ENCODE assay signal across 15 cellular contexts in the genomic region with DNA sequence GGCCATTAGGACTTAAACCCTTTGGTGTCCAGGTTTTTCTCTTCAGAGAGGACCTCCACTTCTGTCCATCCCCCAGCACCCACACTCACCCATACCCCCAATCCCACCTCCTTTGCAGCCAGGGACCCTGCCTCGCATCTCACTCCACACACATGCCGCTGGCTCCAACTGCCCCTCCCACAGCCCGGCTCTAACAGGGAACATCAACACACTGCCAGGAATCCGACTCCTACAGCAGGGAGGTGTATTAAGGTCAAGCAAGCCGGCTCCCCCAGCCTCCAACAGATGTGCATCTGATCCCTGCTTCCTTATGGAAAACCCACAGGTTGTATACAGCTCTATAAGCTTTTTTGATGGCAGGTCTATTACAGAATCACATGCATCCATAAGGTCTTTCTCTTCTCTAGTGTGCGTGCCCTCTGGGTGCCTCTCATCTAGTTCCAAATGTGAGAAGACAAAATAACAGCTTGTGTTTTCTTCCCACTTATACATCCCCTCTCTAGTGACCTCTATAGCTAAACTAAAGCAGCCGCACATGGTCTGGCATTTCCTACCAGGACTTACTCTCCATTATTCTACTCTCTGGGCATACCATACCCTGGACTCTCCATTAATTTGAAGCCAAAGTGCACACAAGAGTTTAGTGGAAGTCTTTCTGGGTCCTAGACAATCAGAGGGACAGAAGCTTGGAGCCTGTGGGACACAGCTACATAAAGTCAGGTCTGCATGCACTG. TPM values are rescaled to one million over a fixed set of nuclear protein-coding genes. Genes with fewer than 3 reads are reported as not detected.
DNase-seq lines count a peak whose midpoint lies in the region; ATAC-seq, FAIRE-seq and TF ChIP-seq lines count a peak whose summit lies in the region.
"Had no signal": no experiment of that assay in that cellular context is flagged by ENCODE, and none has a peak within 500 bp of the region (broad histone marks: within the 10 kb centered on the region; RNA-seq: fewer than 3 reads in every experiment).

No MANE protein-coding gene starts in this region.

- ATAC-seq in A549, result peak; percentile 47 to 52; a peak in 3 of 6 replicates
- no peak for ATAC-seq in naive thymus-derived CD8-positive, alpha-beta T cell
- no peak for ATAC-seq in GM18870 (IDR thresholded peaks at IDR 0.05; ENCODE audit: unreplicated experiment)
- no peak for ATAC-seq in GM19023 (IDR thresholded peaks at IDR 0.05; ENCODE audit: unreplicated experiment)

- intact Hi-C loops in Calu3 (cut with micrococcal nuclease; ENCODE audit: unreplicated experiment), result no loop called here

- H3K36me3 Mint-ChIP-seq in IgD-negative memory B cell, result peaks cover 4% of the 10 kb centered on the region
- H3K36me3 Mint-ChIP-seq in astrocyte (ENCODE audit: low read depth, unreplicated experiment), result peaks cover 23% of the 10 kb centered on the region
- peaks cover 0 to 21% (median 2%) of the 10 kb centered on the region in 3 donors for H3K36me3 Mint-ChIP-seq in naive thymus-derived CD8-positive, alpha-beta T cell
- peaks cover 11% of the 10 kb centered on the region for H3K36me3 Mint-ChIP-seq in Calu3 (ENCODE audit: insufficient read depth, unreplicated experiment)

- H3K4me2 ChIP-seq in A549 (no peak overlapping the region), astrocyte (ENCODE audit: low read length) (no peak overlapping the region)

- no TSS peak for BruUV-seq in Calu3 (replicated peaks; lab: Mats Ljungman, UMichigan)

- H3K79me2 ChIP-seq in astrocyte (ENCODE audit: insufficient read depth, low read length), result no peaks in the 10 kb centered on the region

- WGBS in A549 (ENCODE audit: missing lambda C conversion rate), result 91% methylated on average over 7 of the region's 7 CpGs

- H3K4me1 Mint-ChIP-seq in IgD-negative memory B cell (peaks cover 72 to 88% (median 79%) of the 10 kb centered on the region in 3 donors), astrocyte (ENCODE audit: low read depth, unreplicated experiment) (peaks cover 55% of the 10 kb centered on the region), Calu3 (ENCODE audit: low read depth, unreplicated experiment) (peaks cover 43% of the 10 kb centered on the region)
- H3K4me1 Mint-ChIP-seq in naive thymus-derived CD8-positive, alpha-beta T cell, result peaks cover 48 to 89% (median 82%) of the 10 kb centered on the region in 4 donors

- no peak for TF ChIP-seq EP300 in A549 (IDR thresholded peaks at IDR 0.05)

- no peak overlapping the region for H3K9ac ChIP-seq in astrocyte (ENCODE audit: low read length)

- H3K4me1 ChIP-seq in A549, result peaks cover 8% of the 10 kb centered on the region; the same call in 1 of the 3 replicates
- H3K4me1 ChIP-seq in astrocyte (ENCODE audit: insufficient read depth, low read length), result peaks cover 6% of the 10 kb centered on the region

- TF ChIP-seq POLR2A in A549 (IDR thresholded peaks at IDR 0.05; ENCODE audit: low read length), result no peak

- POLR2A ChIA-PET in A549 (lab: Yijun Ruan, JAX), result no interaction called here
- POLR2A ChIA-PET in naive thymus-derived CD8-positive, alpha-beta T cell (lab: Charles Lee), result interaction anchor here (2.8 kb wide), 1 partner anchor 16 kb away, joined by 11 read pairs; the partner anchor contains the start of gene PIK3C2B

- H3K27ac Mint-ChIP-seq in IgD-negative memory B cell, result peak overlapping the region in 2 of 3 donors; percentile 47 to 85
- H3K27ac Mint-ChIP-seq in astrocyte (ENCODE audit: unreplicated experiment), result no peak overlapping the region
- peak overlapping the region in 7 of 10 donors; percentile 11 to 69 (median 47) for H3K27ac Mint-ChIP-seq in naive thymus-derived CD8-positive, alpha-beta T cell
- no peak overlapping the region for H3K27ac Mint-ChIP-seq in Calu3 (ENCODE audit: unreplicated experiment)

- no peak for TF ChIP-seq RAD21 in A549 (conservative IDR thresholded peaks at IDR 0.05 in 1 of 2, IDR thresholded peaks at IDR 0.05 in 1 of 2)

- CTCF ChIA-PET in A549 (lab: Yijun Ruan, JAX) (interaction anchor here (0.6 to 5.9 kb wide), 11 partner anchors 13 to 329 kb away, joined by 3 to 43 read pairs (median 5); partner anchors contain the start of gene PIK3C2B), Calu3 (lab: Charles Lee) (interaction anchor here (0.5 to 4.9 kb wide), 8 partner anchors 16 to 996 kb away, joined by 3 to 29 read pairs (median 4); partner anchors contain the start of gene PIK3C2B)

- H3K9me3 ChIP-seq in A549 (no peaks in the 10 kb centered on the region), astrocyte (ENCODE audit: insufficient read depth, low read depth, low read length) (no peaks in the 10 kb centered on the region)
- H3K9me3 ChIP-seq: testis had no signal

- H3K4me3 ChIP-seq in A549 (no peak overlapping the region), astrocyte (ENCODE audit: insufficient read depth, low read depth, low read length) (no peak overlapping the region)
- H3K4me3 ChIP-seq: testis had no signal

- H3K9me3 Mint-ChIP-seq in IgD-negative memory B cell (no peaks in the 10 kb centered on the region), astrocyte (ENCODE audit: unreplicated experiment) (peaks cover 1% of the 10 kb centered on the region), Calu3 (ENCODE audit: low read depth, unreplicated experiment) (peaks cover 3% of the 10 kb centered on the region)
- no peaks in the 10 kb centered on the region for H3K9me3 Mint-ChIP-seq in naive thymus-derived CD8-positive, alpha-beta T cell

- FAIRE-seq in A549 (lab: Jason Lieb, UNC) (no peak), astrocyte (lab: Jason Lieb, UNC) (no peak)
- FAIRE-seq: H1 had no signal

- no peak for DNase-seq in A549 (ENCODE audit: low read depth in 1 of 2, low spot score in 1 of 2)
- DNase-seq in astrocyte (ENCODE audit: low read depth), result no peak
- no peak for DNase-seq in naive thymus-derived CD8-positive, alpha-beta T cell
- no peak for DNase-seq in Calu3
- no peak for DNase-seq in LoVo (ENCODE audit: low spot score)
- DNase-seq: activated CD4-positive, CD25-positive, alpha-beta regulatory T cell treated with anti-CD3 and anti-CD28 coated beads, Interleukin-2, amount 50 U/mL, for 72 hours; central memory CD4-positive, alpha-beta T cell; left cardiac atrium; SIG-M5; stimulated activated CD4-positive, alpha-beta T cell treated with anti-CD3 and anti-CD28 coated beads, Interleukin-4, amount 100 ng/mL, for 4 hours; testis had no signal

- peaks cover 29% of the 10 kb centered on the region for H4K20me1 ChIP-seq in astrocyte (ENCODE audit: insufficient read depth, low read length)

- H3K27me3 Mint-ChIP-seq in IgD-negative memory B cell (no peaks in the 10 kb centered on the region), astrocyte (ENCODE audit: low read depth, unreplicated experiment) (peaks cover 9% of the 10 kb centered on the region), Calu3 (ENCODE audit: unreplicated experiment) (no peaks in the 10 kb centered on the region)
- H3K27me3 Mint-ChIP-seq in naive thymus-derived CD8-positive, alpha-beta T cell, result no peaks in the 10 kb centered on the region

- no peak overlapping the region for H3K27ac ChIP-seq in A549
- no peak overlapping the region for H3K27ac ChIP-seq in astrocyte (ENCODE audit: low read depth, low read length)
- H3K27ac ChIP-seq: testis had no signal

- TF ChIP-seq CTCF in A549 (IDR thresholded peaks at IDR 0.05) (no peak), astrocyte (IDR thresholded peaks at IDR 0.05; ENCODE audit: insufficient read depth, low read depth, low read length) (no peak), Calu3 (IDR thresholded peaks at IDR 0.05; ENCODE audit: unreplicated experiment) (no peak)

- H3K36me3 ChIP-seq in astrocyte (ENCODE audit: insufficient read depth, low read length), result no peaks in the 10 kb centered on the region

- H3K27me3 ChIP-seq in astrocyte (ENCODE audit: insufficient read depth, low read length), result peaks cover 9% of the 10 kb centered on the region
- H3K27me3 ChIP-seq: testis had no signal

- H3K4me3 Mint-ChIP-seq in IgD-negative memory B cell (peak overlapping the region in 2 of 4 donors; percentile 11 to 87), astrocyte (ENCODE audit: unreplicated experiment) (peak overlapping the region; percentile 34), Calu3 (ENCODE audit: low read depth, unreplicated experiment) (no peak overlapping the region)
- H3K4me3 Mint-ChIP-seq in naive thymus-derived CD8-positive, alpha-beta T cell, result peak overlapping the region in 1 of 10 donors; percentile 24

- no peak overlapping the region for H2AFZ ChIP-seq in astrocyte (ENCODE audit: low read depth, low read length)

TF ChIP-seq in A549, 52 proteins besides CTCF, POLR2A, EP300 and RAD21 (continues in another document):
- TF ChIP-seq NFE2L2 (conservative IDR thresholded peaks at IDR 0.05; ENCODE audit: low read length) (no peak), HOXB13 (CRISPR knock-in tag; IDR thresholded peaks at IDR 0.05; ENCODE audit: low read depth) (no peak), MAFK (IDR thresholded peaks at IDR 0.05; ENCODE audit: partially characterized antibody) (no peak), TFCP2L1 (CRISPR knock-in tag; IDR thresholded peaks at IDR 0.05) (no peak), HDAC2 (IDR thresholded peaks at IDR 0.05) (no peak), ZSCAN20 (CRISPR knock-in tag; IDR thresholded peaks at IDR 0.05) (no peak)
- TF ChIP-seq, protein P1, sequence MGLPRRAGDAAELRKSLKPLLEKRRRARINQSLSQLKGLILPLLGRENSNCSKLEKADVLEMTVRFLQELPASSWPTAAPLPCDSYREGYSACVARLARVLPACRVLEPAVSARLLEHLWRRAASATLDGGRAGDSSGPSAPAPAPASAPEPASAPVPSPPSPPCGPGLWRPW (IDR thresholded peaks at IDR 0.05), result no peak

RNA-seq across cellular contexts. Expression of gene PIK3C2B, which starts 16.3 kb away (rescaled TPM):
- polyA plus RNA-seq in A549 (2011; rRNA removed), result 9.2 and 13.0 TPM in 2 replicates
- 10.0 and 12.9 TPM in 2 replicates for polyA plus RNA-seq in A549 (2012; cell fraction: cytosol; rRNA removed)
- 23.4 and 28.2 TPM in 2 replicates for polyA plus RNA-seq in A549 (2012; cell fraction: nucleus; rRNA removed)
- 9.0 to 9.7 TPM (median 9.4 TPM) in 3 replicates for polyA plus RNA-seq in A549 (2017; fragmentation: RNase III; extraction: RNeasy Plus Mini Kit Qiagen cat#74134 plus additional on column Dnase treatment)
- polyA minus RNA-seq in A549 (2011; rRNA and poly(A)+ RNA removed), result 25.3 and 29.0 TPM in 2 replicates
- polyA plus RNA-seq in IgD-negative memory B cell, result 8.1 TPM
- 17.9 and 19.3 TPM in 2 replicates for total RNA-seq in astrocyte
- 10 to 100 TPM; 39.5 to 40.1 TPM for total RNA-seq in naive thymus-derived CD8-positive, alpha-beta T cell
- polyA plus RNA-seq in naive thymus-derived CD8-positive, alpha-beta T cell, result 1 to 10 TPM; 1.3 to 2.6 (median 1.8) TPM
- 24.4 and 33.9 TPM in 2 replicates for total RNA-seq in Calu3 (2022)

RNA-seq across cellular contexts. Expression of gene MDM4, which starts 37.9 kb away (rescaled TPM):
- polyA plus RNA-seq in A549 (2011; rRNA removed) (38.9 and 48.9 TPM in 2 replicates), A549 (2017; fragmentation: RNase III; extraction: RNeasy Plus Mini Kit Qiagen cat#74134 plus additional on column Dnase treatment) (4.6 to 5.7 TPM (median 5.7 TPM) in 3 replicates), IgD-negative memory B cell (23.9 TPM)
- polyA plus RNA-seq in A549 (2012; cell fraction: cytosol; rRNA removed), result 2.7 and 3.4 TPM in 2 replicates
- polyA plus RNA-seq in A549 (2012; cell fraction: nucleus; rRNA removed), result 11.4 and 22.1 TPM in 2 replicates
- 55.7 and 61.1 TPM in 2 replicates for polyA minus RNA-seq in A549 (2011; rRNA and poly(A)+ RNA removed)
- total RNA-seq in astrocyte (38.5 and 41.1 TPM in 2 replicates), Calu3 (2022) (101 and 106 TPM in 2 replicates)
- total RNA-seq in naive thymus-derived CD8-positive, alpha-beta T cell, result 100 to 1,000 TPM; 243 to 272 TPM
- 10 to 100 TPM; 10.0 to 23.1 (median 10.7) TPM for polyA plus RNA-seq in naive thymus-derived CD8-positive, alpha-beta T cell

Comparison
In these comparisons a context has a peak if more than half of its experiments do, and no peak if none do; other contexts are left out.
1. ATAC-seq: peak in A549 (2 of 2); none in naive thymus-derived CD8-positive, alpha-beta T cell (0 of 2), GM18870 (single experiment) and GM19023 (single experiment).
2. H3K27ac Mint-ChIP-seq: peak in IgD-negative memory B cell (2 of 3) and naive thymus-derived CD8-positive, alpha-beta T cell (7 of 10); none in astrocyte (single experiment) and Calu3 (single experiment).